Comparison of ENCODE assay signal across 1 cellular context in the genomic region with DNA sequence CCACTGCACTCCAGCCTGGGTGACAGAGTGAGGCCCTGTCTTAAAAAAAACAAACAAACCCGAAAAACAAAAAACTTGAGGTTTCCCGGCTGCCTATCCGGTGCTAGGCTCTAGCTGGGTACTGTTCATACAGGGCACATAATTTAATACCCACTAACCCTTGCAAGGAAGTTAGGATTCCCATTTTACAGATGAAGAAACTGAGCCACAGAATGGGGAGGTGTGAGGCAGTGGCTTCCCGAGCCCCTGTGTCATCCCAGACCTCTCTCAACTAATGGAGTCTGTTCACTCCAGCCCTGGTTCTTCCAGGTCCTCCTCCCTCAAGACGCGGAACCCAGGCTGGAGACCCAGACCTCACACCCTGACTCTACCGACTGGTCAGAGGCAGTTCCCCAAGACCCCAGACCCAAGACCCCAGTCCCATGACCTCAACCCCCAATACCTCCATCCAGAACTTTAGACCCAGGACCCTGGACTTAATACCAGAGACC.
TF ChIP-seq lines count a peak whose summit lies in the region.

No MANE protein-coding gene starts in this region.

TF ChIP-seq in endothelial cell of umbilical vein, 7 proteins besides CTCF, POLR2A, EP300 and RAD21:
- no peak for TF ChIP-seq EZH2 (IDR thresholded peaks at IDR 0.05; ENCODE audit: borderline replicate concordance, low read depth, low read length, severe bottlenecking)
- TF ChIP-seq FOS (IDR thresholded peaks at IDR 0.05; ENCODE audit: borderline replicate concordance, insufficient read depth, low read length) = no peak
- no peak for TF ChIP-seq JUN (IDR thresholded peaks at IDR 0.05; ENCODE audit: borderline replicate concordance, insufficient read depth, insufficient read length, low read depth)
- TF ChIP-seq MAX (IDR thresholded peaks at IDR 0.05; ENCODE audit: insufficient read depth, insufficient read length) = no peak
- TF ChIP-seq MYC (IDR thresholded peaks at IDR 0.05; ENCODE audit: low read depth, low read length) = no peak
- TF ChIP-seq GATA2 (IDR thresholded peaks at IDR 0.05; ENCODE audit: insufficient read depth, insufficient read length, low read depth, low read length) = no peak
- no peak for TF ChIP-seq POLR2AphosphoS5 (IDR thresholded peaks at IDR 0.05; ENCODE audit: insufficient read depth, low read depth, low read length)
